8 cellular contexts compared by ENCODE assay signal in the genomic region with DNA sequence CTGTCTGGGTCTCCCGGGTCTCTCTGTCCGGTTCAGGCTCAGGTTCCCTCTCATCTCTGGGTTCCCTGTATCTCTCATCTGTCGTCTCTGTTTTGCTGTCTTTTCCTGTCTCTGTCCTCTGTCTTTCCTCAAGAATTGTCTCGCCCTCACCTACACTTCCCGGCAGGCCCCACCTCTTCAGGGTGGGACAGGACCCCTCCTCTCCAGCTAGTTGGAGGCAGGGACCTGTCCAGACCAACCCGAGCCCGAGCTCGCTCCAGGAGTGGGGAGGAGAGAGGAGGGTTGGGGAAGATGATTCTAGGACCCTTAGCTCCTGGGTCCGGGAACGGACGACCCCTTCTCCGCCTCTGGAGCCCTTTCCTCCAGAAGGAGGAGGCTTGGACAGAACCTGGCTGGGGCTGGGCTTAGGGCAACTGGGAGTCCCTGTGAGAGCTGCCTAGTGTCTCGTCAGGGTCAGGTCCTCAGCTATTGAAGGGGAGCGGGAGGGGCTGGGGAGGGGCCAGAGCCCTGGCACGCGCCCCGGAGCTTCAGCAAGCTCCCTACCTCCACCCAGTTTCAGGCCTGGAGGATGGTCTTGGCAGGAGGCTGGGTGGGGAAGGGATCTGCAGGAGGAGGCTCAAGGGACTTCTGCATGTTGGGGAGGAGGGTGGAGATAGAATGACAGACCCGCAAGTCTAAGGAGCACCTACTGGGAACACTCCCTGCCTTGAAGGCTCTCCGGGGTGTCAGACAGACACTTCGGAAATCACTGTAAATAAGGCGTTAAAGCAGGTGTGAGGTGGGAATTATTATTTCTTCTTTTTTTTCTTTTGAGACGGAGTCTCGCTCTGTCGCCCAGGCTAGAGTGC.
DNase-seq lines count a peak whose midpoint lies in the region; ATAC-seq and TF ChIP-seq lines count a peak whose summit lies in the region.

No MANE protein-coding gene starts in this region.

- no peaks in the 10 kb centered on the region for H3K36me3 ChIP-seq in duodenal mucosa (ENCODE audit: control insufficient read depth in 1 of 2, insufficient read depth in 2 of 2, low read length in 2 of 2)
- no peaks in the 10 kb centered on the region for H3K36me3 ChIP-seq in mucosa of rectum (ENCODE audit: control insufficient read depth in 2 of 2, insufficient read depth in 2 of 2, low read length in 2 of 2)

- peak overlapping the region; percentile 76 to 93 for H3K4me3 ChIP-seq in duodenal mucosa (ENCODE audit: low read depth in 1 of 2, low read length in 2 of 2)
- peak overlapping the region; percentile 93 to 96 for H3K4me3 ChIP-seq in mucosa of rectum (ENCODE audit: low read length in 2 of 2)

- TF ChIP-seq CTCF in GM13976 (IDR thresholded peaks at IDR 0.05; ENCODE audit: borderline replicate concordance, control extremely low read depth, extremely low read depth, insufficient read depth, missing control alignments): no peak

- H3K4me1 ChIP-seq in duodenal mucosa (ENCODE audit: control insufficient read depth in 1 of 2, insufficient read depth in 2 of 2, low read length in 2 of 2) (peaks cover 27 to 29% of the 10 kb centered on the region in 2 donors), mucosa of rectum (ENCODE audit: control insufficient read depth in 2 of 2, insufficient read depth in 2 of 2, low read length in 2 of 2) (peaks cover 17 to 26% of the 10 kb centered on the region in 2 donors)

- H3K27me3 ChIP-seq in duodenal mucosa (ENCODE audit: control insufficient read depth in 1 of 2, insufficient read depth in 2 of 2, low read length in 2 of 2): no peaks in the 10 kb centered on the region
- no peaks in the 10 kb centered on the region for H3K27me3 ChIP-seq in mucosa of rectum (ENCODE audit: control insufficient read depth in 2 of 2, insufficient read depth in 2 of 2, low read length in 2 of 2)

- H3K27ac ChIP-seq in duodenal mucosa (ENCODE audit: low read depth, low read length): no peak overlapping the region
- H3K27ac ChIP-seq in mucosa of rectum (ENCODE audit: low read depth in 2 of 2, low read length in 2 of 2): no peak overlapping the region

- DNase-seq in DMS79 treated with DMSO at 0.1 percent for 48 hours (lab: John Stamatoyannopoulos, UW) (peak; percentile 33), NCI-H446 treated with DMSO at 0.1 percent for 48 hours (lab: John Stamatoyannopoulos, UW) (peak; percentile 24), GM13976 (ENCODE audit: low spot score) (no peak), activated gamma-delta T cell (lab: John Stamatoyannopoulos, UW) (no peak)

- H3K9ac ChIP-seq in duodenal mucosa (ENCODE audit: low read depth in 1 of 2, low read length in 2 of 2): peak overlapping the region; percentile 87 to 90
- H3K9ac ChIP-seq in mucosa of rectum (ENCODE audit: low read depth in 1 of 2, low read length in 2 of 2): peak overlapping the region; percentile 92 to 94

- in situ Hi-C loops in GM13976 (cut with MboI; ENCODE audit: low sequenced_read_pairs, unreplicated experiment): no loop called here

- ATAC-seq in HG03432 (IDR thresholded peaks at IDR 0.05; ENCODE audit: unreplicated experiment) (no peak), GM18867 (IDR thresholded peaks at IDR 0.05; ENCODE audit: unreplicated experiment) (no peak)

- H3K9me3 ChIP-seq in duodenal mucosa (ENCODE audit: control insufficient read depth in 1 of 2, low read length in 2 of 2) (no peaks in the 10 kb centered on the region), mucosa of rectum (ENCODE audit: control insufficient read depth in 2 of 2, low read length in 2 of 2) (no peaks in the 10 kb centered on the region)

Comparison
In these comparisons a context has a peak if more than half of its experiments do, and no peak if none do; other contexts are left out.
1. DNase-seq: peak in DMS79 treated with DMSO at 0.1 percent for 48 hours (single experiment) and NCI-H446 treated with DMSO at 0.1 percent for 48 hours (single experiment); none in GM13976 (single experiment) and activated gamma-delta T cell (single experiment).